Comparison of ENCODE assay signal across 1 cellular context in genomic region chr6:134525190-134525868, GRCh38.
A peak's percentile ranks its signal among the peaks of the same experiment; 100 is the strongest.
TF ChIP-seq lines count a peak whose summit lies in the region.

No MANE protein-coding gene starts in this region.

TF ChIP-seq in K562, 482 proteins besides CTCF, POLR2A, EP300 and RAD21 (continued from another document):
- no peak for TF ChIP-seq E2F4 (CRISPR knock-in tag; IDR thresholded peaks at IDR 0.05; ENCODE audit: low read depth)
- no peak for TF ChIP-seq ZNF740 (CRISPR knock-in tag; IDR thresholded peaks at IDR 0.05)
- no peak for TF ChIP-seq ZNF740 (tag; IDR thresholded peaks at IDR 0.05)
- TF ChIP-seq NCOA4 (IDR thresholded peaks at IDR 0.05; ENCODE audit: partially characterized antibody), result no peak
- no peak for TF ChIP-seq GTF2E2 (tag; IDR thresholded peaks at IDR 0.05)
- no peak for TF ChIP-seq RBM15 (IDR thresholded peaks at IDR 0.05; ENCODE audit: insufficient read depth, low read length)
- TF ChIP-seq NFE2L1 (tag; IDR thresholded peaks at IDR 0.05; ENCODE audit: borderline replicate concordance, low read depth), result peak; percentile 72
- TF ChIP-seq ESRRB (CRISPR knock-in tag; IDR thresholded peaks at IDR 0.05; ENCODE audit: borderline replicate concordance), result no peak
- peak; percentile 68 for TF ChIP-seq MAFF (IDR thresholded peaks at IDR 0.05; ENCODE audit: low read length)
- TF ChIP-seq NFE2 (IDR thresholded peaks at IDR 0.05; ENCODE audit: low read depth), result peak; percentile 67; the same call in 1 of the 2 replicates
- TF ChIP-seq ELF2 (CRISPR knock-in tag; IDR thresholded peaks at IDR 0.05), result no peak
